ENCODE assay signal across 1 cellular context in genomic region chr15:64989331-64990167, GRCh38.
TF ChIP-seq lines count a peak whose summit lies in the region.

Gene SPG21, minus strand, starts transcription at chr15:64989914. Its CDS starts 6,345 bp downstream, at chr15:64983569.

TF ChIP-seq in HEK293, 187 proteins besides CTCF, POLR2A, EP300 and RAD21 (continued from another document and continues in another):
- TF ChIP-seq ZBTB44 (tag by site-specific recombination; IDR thresholded peaks at IDR 0.05) (no peak; the same call in 1 of the 2 replicates), ZBTB10 (tag by site-specific recombination; IDR thresholded peaks at IDR 0.05) (peak; percentile 35; the same call in 1 of the 2 replicates), SCRT2 (tag by site-specific recombination; IDR thresholded peaks at IDR 0.05) (no peak), ZNF112 (tag by site-specific recombination; IDR thresholded peaks at IDR 0.05) (no peak), ATF2 (tag by site-specific recombination; IDR thresholded peaks at IDR 0.05; ENCODE audit: low read depth) (no peak), ZNF302 (tag by site-specific recombination; IDR thresholded peaks at IDR 0.05; ENCODE audit: low read depth) (no peak), ZNF76 (tag by site-specific recombination; IDR thresholded peaks at IDR 0.05; ENCODE audit: borderline replicate concordance, low read depth) (peak; percentile 37; the same call in 1 of the 2 replicates), ZNF335 (tag by site-specific recombination; conservative IDR thresholded peaks at IDR 0.05) (peak; percentile 93), INSM2 (tag by site-specific recombination; IDR thresholded peaks at IDR 0.05) (peak; percentile 75), ZNF157 (tag by site-specific recombination; IDR thresholded peaks at IDR 0.05) (no peak), ZNF423 (tag by site-specific recombination; IDR thresholded peaks at IDR 0.05) (no peak), ZNF549 (tag by site-specific recombination; IDR thresholded peaks at IDR 0.05) (no peak), ZSCAN18 (tag by site-specific recombination; IDR thresholded peaks at IDR 0.05) (no peak), GLIS1 (tag by site-specific recombination; IDR thresholded peaks at IDR 0.05) (peak; percentile 7; the same call in 1 of the 2 replicates), ZNF548 (tag by site-specific recombination; IDR thresholded peaks at IDR 0.05) (no peak), ZFP3 (tag by site-specific recombination; IDR thresholded peaks at IDR 0.05; ENCODE audit: low read depth) (no peak), ZNF791 (tag by site-specific recombination; IDR thresholded peaks at IDR 0.05) (no peak), HOXA7 (CRISPR knock-in tag; IDR thresholded peaks at IDR 0.05; ENCODE audit: borderline replicate concordance) (no peak), WT1 (tag by site-specific recombination; IDR thresholded peaks at IDR 0.05) (no peak), OSR2 (tag by site-specific recombination; IDR thresholded peaks at IDR 0.05) (no peak), ZNF16 (tag by site-specific recombination; IDR thresholded peaks at IDR 0.05; ENCODE audit: low read depth) (no peak), ZNF274 (IDR thresholded peaks at IDR 0.05; ENCODE audit: low read length) (no peak), ZNF274 (tag by site-specific recombination; IDR thresholded peaks at IDR 0.05; ENCODE audit: borderline replicate concordance) (no peak), ZBTB11 (tag by site-specific recombination; conservative IDR thresholded peaks at IDR 0.05; ENCODE audit: low read depth) (0 out of 2 replicates have a peak, but pooled peaks have one; percentile 10), ZNF561 (tag by site-specific recombination; IDR thresholded peaks at IDR 0.05; ENCODE audit: borderline replicate concordance) (no peak), ZNF513 (tag by site-specific recombination; IDR thresholded peaks at IDR 0.05) (no peak; the same call in 1 of the 2 replicates), ZNF184 (tag by site-specific recombination; IDR thresholded peaks at IDR 0.05) (no peak), ZNF692 (tag by site-specific recombination; IDR thresholded peaks at IDR 0.05) (peak; percentile 65), ZNF677 (tag by site-specific recombination; IDR thresholded peaks at IDR 0.05) (no peak), ZNF664 (tag by site-specific recombination; IDR thresholded peaks at IDR 0.05) (no peak), ZNF26 (tag by site-specific recombination; IDR thresholded peaks at IDR 0.05) (no peak), REST (tag by site-specific recombination; IDR thresholded peaks at IDR 0.05) (no peak), GLI4 (tag by site-specific recombination; IDR thresholded peaks at IDR 0.05) (peak; percentile 87; the same call in 1 of the 2 replicates), ZNF341 (tag by site-specific recombination; IDR thresholded peaks at IDR 0.05; ENCODE audit: low read depth) (peak; percentile 45), KLF16 (tag by site-specific recombination; IDR thresholded peaks at IDR 0.05) (peak; percentile 92)
